In the genomic region with DNA sequence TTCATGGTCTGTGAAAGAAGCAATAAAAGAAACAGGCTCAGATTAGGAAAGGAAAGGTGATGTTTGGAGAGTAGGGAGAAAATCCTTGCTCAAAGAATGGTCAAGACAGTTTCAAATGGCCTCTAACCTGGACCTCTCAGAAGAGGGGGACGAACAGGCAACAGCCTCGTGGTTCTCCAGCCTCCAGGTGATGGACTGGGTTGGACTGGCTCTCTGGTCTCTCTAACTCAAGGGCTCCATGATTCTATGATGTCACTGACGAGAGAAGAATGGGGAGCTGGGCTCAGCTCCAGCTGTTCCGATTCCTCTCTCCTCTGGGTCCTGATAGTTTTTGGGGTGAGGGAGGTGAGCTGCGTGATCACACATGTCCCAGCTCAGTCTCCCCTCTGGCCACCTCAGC, we compare ENCODE assay signal across 11 cellular contexts. TPM values are rescaled to one million over a fixed set of nuclear protein-coding genes. Genes with fewer than 3 reads are reported as not detected.
DNase-seq lines count a peak whose midpoint lies in the region; ATAC-seq and TF ChIP-seq lines count a peak whose summit lies in the region.
"Had no signal": no experiment of that assay in that cellular context is flagged by ENCODE, and none has a peak within 500 bp of the region (broad histone marks: within the 10 kb centered on the region; RNA-seq: fewer than 3 reads in every experiment).

Gene C2orf74, plus strand, starts transcription at position 301 of the 400 bp plus-strand sequence. CDS start 327 bp downstream, outside the sequence.

- no peak within 1 kb of the TSS for H3K4me3 ChIP-seq in CD4-positive, CD25-positive, alpha-beta regulatory T cell (ENCODE audit: low read depth, low read length)
- H3K4me3 ChIP-seq in SJCRH30 (no peak within 1 kb of the TSS), gastroesophageal sphincter (no peak within 1 kb of the TSS)
- H3K4me3 ChIP-seq: BLaER1 had no signal

- no peak for ATAC-seq in CD4-positive, CD25-positive, alpha-beta regulatory T cell (ENCODE audit: low read depth in 2 of 2)
- ATAC-seq in gastroesophageal sphincter = no peak
- ATAC-seq in naive thymus-derived CD8-positive, alpha-beta T cell = no peak

- no peak within 1 kb of the TSS for H3K4me3 Mint-ChIP-seq in CD4-positive, CD25-positive, alpha-beta regulatory T cell
- no peak within 1 kb of the TSS for H3K4me3 Mint-ChIP-seq in naive thymus-derived CD8-positive, alpha-beta T cell

- H3K27me3 Mint-ChIP-seq in CD4-positive, CD25-positive, alpha-beta regulatory T cell = no peaks in the 10 kb centered on the region
- H3K27me3 Mint-ChIP-seq in naive thymus-derived CD8-positive, alpha-beta T cell = no peaks in the 10 kb centered on the region

- no peak within 1 kb of the TSS for H3K27ac ChIP-seq in CD4-positive, CD25-positive, alpha-beta regulatory T cell (ENCODE audit: insufficient read depth, low read length, poor library complexity, severe bottlenecking)
- no peak within 1 kb of the TSS for H3K27ac ChIP-seq in SJCRH30
- H3K27ac ChIP-seq in gastroesophageal sphincter = no peak within 1 kb of the TSS
- H3K27ac ChIP-seq: BLaER1 had no signal

- TF ChIP-seq POLR2A in gastroesophageal sphincter (IDR thresholded peaks at IDR 0.05) = no peak

- POLR2A ChIA-PET in naive thymus-derived CD8-positive, alpha-beta T cell (lab: Charles Lee) = interaction anchor here (2.2 kb wide), 1 partner anchor 16 kb away, joined by 7 read pairs; no protein-coding TSS in a partner anchor

- H3K27me3 ChIP-seq in CD4-positive, CD25-positive, alpha-beta regulatory T cell (ENCODE audit: control insufficient read depth, insufficient read depth, low read length) = no peaks in the 10 kb centered on the region
- H3K27me3 ChIP-seq in SJCRH30 = no peaks in the 10 kb centered on the region
- no peaks in the 10 kb centered on the region for H3K27me3 ChIP-seq in gastroesophageal sphincter
- H3K27me3 ChIP-seq: BLaER1 had no signal

- 97% methylated on average over 3 of the region's 5 CpGs; no CpG with 5 or more reads in 1 of the 2 donors for WGBS in gastroesophageal sphincter (ENCODE audit: low coverage in 1 of 2), 2 donors

- peak within 1 kb of the TSS in 1 of 3 donors; percentile 52 for H3K27ac Mint-ChIP-seq in CD4-positive, CD25-positive, alpha-beta regulatory T cell
- H3K27ac Mint-ChIP-seq in naive thymus-derived CD8-positive, alpha-beta T cell = peak within 1 kb of the TSS in 4 of 10 donors; percentile 16 to 81 (median 47)

- H3K4me1 Mint-ChIP-seq in CD4-positive, CD25-positive, alpha-beta regulatory T cell = peaks cover 3 to 10% (median 7%) of the 10 kb centered on the region in 4 donors
- peaks cover 6 to 21% (median 14%) of the 10 kb centered on the region in 4 donors for H3K4me1 Mint-ChIP-seq in naive thymus-derived CD8-positive, alpha-beta T cell

- H3K9me3 ChIP-seq in CD4-positive, CD25-positive, alpha-beta regulatory T cell (ENCODE audit: control insufficient read depth in 2 of 2, low read length in 2 of 2) = no peaks in the 10 kb centered on the region
- H3K9me3 ChIP-seq in SJCRH30 (replicated peaks) = no peaks in the 10 kb centered on the region
- H3K9me3 ChIP-seq in gastroesophageal sphincter = no peaks in the 10 kb centered on the region
- H3K9me3 ChIP-seq: BLaER1 had no signal

- no peak for DNase-seq in CD4-positive, CD25-positive, alpha-beta regulatory T cell
- no peak for DNase-seq in SJCRH30
- no peak for DNase-seq in naive thymus-derived CD8-positive, alpha-beta T cell
- no peak for DNase-seq in GM13976 (ENCODE audit: low spot score)
- no peak for DNase-seq in NCI-H82 (lab: John Stamatoyannopoulos, UW)
- no peak for DNase-seq in retina
- DNase-seq in KBM-7 = no peak
- DNase-seq: caudate nucleus, OCI-M1 had no signal

- in situ Hi-C loops in GM13976 (cut with MboI; ENCODE audit: low sequenced_read_pairs, unreplicated experiment) (no loop called here), KBM-7 (cut with MboI; ENCODE audit: low pct_unique_long_range_greater_than_20kb, low sequenced_read_pairs) (no loop called here)

- TF ChIP-seq CTCF in gastroesophageal sphincter (IDR thresholded peaks at IDR 0.05) (no peak), GM13976 (IDR thresholded peaks at IDR 0.05; ENCODE audit: borderline replicate concordance, control extremely low read depth, extremely low read depth, insufficient read depth, missing control alignments) (no peak)

- TF ChIP-seq EP300 in gastroesophageal sphincter (IDR thresholded peaks at IDR 0.05) = no peak

- peaks cover 0 to 8% (median 0%) of the 10 kb centered on the region in 7 donors for H3K9me3 Mint-ChIP-seq in CD4-positive, CD25-positive, alpha-beta regulatory T cell
- H3K9me3 Mint-ChIP-seq in naive thymus-derived CD8-positive, alpha-beta T cell = peaks cover 0 to 9% (median 5%) of the 10 kb centered on the region in 9 donors

- H3K36me3 Mint-ChIP-seq in CD4-positive, CD25-positive, alpha-beta regulatory T cell = peaks cover 50% of the 10 kb centered on the region
- peaks cover 26 to 80% (median 57%) of the 10 kb centered on the region in 3 donors for H3K36me3 Mint-ChIP-seq in naive thymus-derived CD8-positive, alpha-beta T cell

- H3K36me3 ChIP-seq in CD4-positive, CD25-positive, alpha-beta regulatory T cell (ENCODE audit: control insufficient read depth, insufficient read depth, low read length) = peaks cover 39% of the 10 kb centered on the region
- H3K36me3 ChIP-seq in SJCRH30 (no peaks in the 10 kb centered on the region; the same call in 1 of the 2 replicates), gastroesophageal sphincter (peaks cover 0 to 86% of the 10 kb centered on the region in 2 donors)

- no peaks in the 10 kb centered on the region for H3K4me1 ChIP-seq in CD4-positive, CD25-positive, alpha-beta regulatory T cell (ENCODE audit: control insufficient read depth, insufficient read depth, low read length, poor library complexity, severe bottlenecking)
- no peaks in the 10 kb centered on the region for H3K4me1 ChIP-seq in SJCRH30
- H3K4me1 ChIP-seq in gastroesophageal sphincter = no peaks in the 10 kb centered on the region

RNA-seq across cellular contexts. Expression of gene C2orf74, which starts in this region (rescaled TPM):
- total RNA-seq in CD4-positive, CD25-positive, alpha-beta regulatory T cell = 7.6 TPM
- polyA plus RNA-seq in CD4-positive, CD25-positive, alpha-beta regulatory T cell = 10 to 100 TPM; 35.1 to 49.8 (median 44.8) TPM
- total RNA-seq in SJCRH30 (2014; rRNA removed; shearing (Covaris generic)) = 16.4 and 19.9 TPM in 2 replicates
- total RNA-seq in gastroesophageal sphincter = 10 to 100 TPM; 24.0 to 41.6 (median 30.9) TPM
- total RNA-seq in naive thymus-derived CD8-positive, alpha-beta T cell = 10 to 100 TPM; 21.3 to 25.7 TPM
- 10 to 100 TPM; 45.5 to 62.1 (median 56.9) TPM for polyA plus RNA-seq in naive thymus-derived CD8-positive, alpha-beta T cell
